20 cellular contexts compared by ENCODE assay signal in genomic region chr9:137787786-137788505, GRCh38.
DNase-seq lines count a peak whose midpoint lies in the region; ATAC-seq and TF ChIP-seq lines count a peak whose summit lies in the region.
"Had no signal": no experiment of that assay in that cellular context is flagged by ENCODE, and none has a peak within 500 bp of the region (broad histone marks: within the 10 kb centered on the region; RNA-seq: fewer than 3 reads in every experiment).

No MANE protein-coding gene starts in this region.

- H3K4me3 ChIP-seq in mucosa of descending colon (no peak overlapping the region), upper lobe of left lung (peak overlapping the region in 1 of 4 donors; percentile 26)
- H3K4me3 ChIP-seq: gastrocnemius medialis, right atrium auricular region had no signal

- H3K36me3 ChIP-seq in mucosa of descending colon (ENCODE audit: low read depth) (no peaks in the 10 kb centered on the region), upper lobe of left lung (peaks cover 15 to 86% (median 61%) of the 10 kb centered on the region in 4 donors)

- no peaks in the 10 kb centered on the region for H3K9me3 ChIP-seq in mucosa of descending colon
- no peaks in the 10 kb centered on the region for H3K9me3 ChIP-seq in upper lobe of left lung
- H3K9me3 ChIP-seq: gastrocnemius medialis, right atrium auricular region had no signal

- TF ChIP-seq EP300 in upper lobe of left lung (IDR thresholded peaks at IDR 0.05): no peak

- H3K27ac Mint-ChIP-seq in activated naive CD8-positive, alpha-beta T cell: peak overlapping the region; percentile 16
- H3K27ac Mint-ChIP-seq in activated naive CD8-positive, alpha-beta T cell treated with anti-CD3 and anti-CD28 coated beads for 36 hours: no peak overlapping the region
- peak overlapping the region; percentile 59 for H3K27ac Mint-ChIP-seq in activated T-helper 17 cell treated with anti-CD3 and anti-CD28 coated beads, Interleukin-2, amount 50 U/mL, for 72 hours
- H3K27ac Mint-ChIP-seq: mesothelial cell of epicardium; stimulated activated naive CD8-positive, alpha-beta T cell treated with anti-CD3 and anti-CD28 coated beads, Interleukin-15, Interleukin-2, amounts not matched to agents 100 ng/mL and 50 ng/mL, for 24 hours had no signal

- no peaks in the 10 kb centered on the region for H3K9me3 Mint-ChIP-seq in activated naive CD8-positive, alpha-beta T cell (ENCODE audit: low read depth)
- H3K9me3 Mint-ChIP-seq in activated naive CD8-positive, alpha-beta T cell treated with anti-CD3 and anti-CD28 coated beads for 36 hours: no peaks in the 10 kb centered on the region
- H3K9me3 Mint-ChIP-seq in activated T-helper 17 cell treated with anti-CD3 and anti-CD28 coated beads, Interleukin-2, amount 50 U/mL, for 72 hours: no peaks in the 10 kb centered on the region
- H3K9me3 Mint-ChIP-seq: mesothelial cell of epicardium; stimulated activated naive CD8-positive, alpha-beta T cell treated with anti-CD3 and anti-CD28 coated beads, Interleukin-15, Interleukin-2, amounts not matched to agents 100 ng/mL and 50 ng/mL, for 24 hours had no signal

- TF ChIP-seq CTCF in mucosa of descending colon (IDR thresholded peaks at IDR 0.05) (no peak), upper lobe of left lung (IDR thresholded peaks at IDR 0.05) (no peak)

- no peaks in the 10 kb centered on the region for H3K27me3 Mint-ChIP-seq in activated naive CD8-positive, alpha-beta T cell
- H3K27me3 Mint-ChIP-seq in activated naive CD8-positive, alpha-beta T cell treated with anti-CD3 and anti-CD28 coated beads for 36 hours: no peaks in the 10 kb centered on the region
- H3K27me3 Mint-ChIP-seq in activated T-helper 17 cell treated with anti-CD3 and anti-CD28 coated beads, Interleukin-2, amount 50 U/mL, for 72 hours: no peaks in the 10 kb centered on the region
- H3K27me3 Mint-ChIP-seq: stimulated activated naive CD8-positive, alpha-beta T cell treated with anti-CD3 and anti-CD28 coated beads, Interleukin-15, Interleukin-2, amounts not matched to agents 100 ng/mL and 50 ng/mL, for 24 hours had no signal

- TF ChIP-seq POLR2A in upper lobe of left lung (IDR thresholded peaks at IDR 0.05): no peak

- WGBS in upper lobe of left lung, 2 donors: 91 to 97% methylated on average over 7 to 18 of the region's 18 CpGs

- peaks cover 5% of the 10 kb centered on the region for H3K4me1 ChIP-seq in mucosa of descending colon (ENCODE audit: low read depth)
- H3K4me1 ChIP-seq in upper lobe of left lung: peaks cover 0 to 8% (median 4%) of the 10 kb centered on the region in 4 donors
- H3K4me1 ChIP-seq: gastrocnemius medialis, right atrium auricular region had no signal

- intact Hi-C loops in mucosa of descending colon (cut with DNase I, micrococcal nuclease): no loop called here

- no peak for ATAC-seq in activated T-helper 17 cell treated with anti-CD3 and anti-CD28 coated beads, Interleukin-2, amount 50 U/mL, for 72 hours (replicated peaks)
- ATAC-seq in mucosa of descending colon (peak; percentile 32), upper lobe of left lung (ENCODE audit: low FRiP score in 2 of 2) (peak in 1 of 2 donors; percentile 13)
- ATAC-seq: activated CD4-positive, CD25-positive, alpha-beta regulatory T cell treated with anti-CD3 and anti-CD28 coated beads, Interleukin-2, amount 50 U/mL, for 24 hours; gastrocnemius medialis had no signal

- no peak overlapping the region for H3K4me3 Mint-ChIP-seq in activated naive CD8-positive, alpha-beta T cell
- no peak overlapping the region for H3K4me3 Mint-ChIP-seq in activated naive CD8-positive, alpha-beta T cell treated with anti-CD3 and anti-CD28 coated beads for 36 hours
- no peak overlapping the region for H3K4me3 Mint-ChIP-seq in activated T-helper 17 cell treated with anti-CD3 and anti-CD28 coated beads, Interleukin-2, amount 50 U/mL, for 72 hours
- H3K4me3 Mint-ChIP-seq: mesothelial cell of epicardium; stimulated activated naive CD8-positive, alpha-beta T cell treated with anti-CD3 and anti-CD28 coated beads, Interleukin-15, Interleukin-2, amounts not matched to agents 100 ng/mL and 50 ng/mL, for 24 hours had no signal

- H3K4me1 Mint-ChIP-seq in activated naive CD8-positive, alpha-beta T cell (ENCODE audit: low read depth): peaks cover 2% of the 10 kb centered on the region
- no peaks in the 10 kb centered on the region for H3K4me1 Mint-ChIP-seq in activated naive CD8-positive, alpha-beta T cell treated with anti-CD3 and anti-CD28 coated beads for 36 hours
- H3K4me1 Mint-ChIP-seq in activated T-helper 17 cell treated with anti-CD3 and anti-CD28 coated beads, Interleukin-2, amount 50 U/mL, for 72 hours: peaks cover 7% of the 10 kb centered on the region

- peak overlapping the region in 3 of 4 donors; percentile 40 to 72 (median 69) for H3K27ac ChIP-seq in upper lobe of left lung
- H3K27ac ChIP-seq: C4-2B, gastrocnemius medialis, right atrium auricular region had no signal

- peaks cover 6% of the 10 kb centered on the region for H3K36me3 Mint-ChIP-seq in activated naive CD8-positive, alpha-beta T cell
- H3K36me3 Mint-ChIP-seq in activated naive CD8-positive, alpha-beta T cell treated with anti-CD3 and anti-CD28 coated beads for 36 hours: peaks cover 9% of the 10 kb centered on the region
- H3K36me3 Mint-ChIP-seq in activated T-helper 17 cell treated with anti-CD3 and anti-CD28 coated beads, Interleukin-2, amount 50 U/mL, for 72 hours (ENCODE audit: low read depth): peaks cover 53% of the 10 kb centered on the region

- no peak for DNase-seq in activated naive CD8-positive, alpha-beta T cell treated with anti-CD3 and anti-CD28 coated beads for 36 hours
- DNase-seq in mucosa of descending colon (peak; percentile 19 to 55 (median 48)), upper lobe of left lung (no peak), mucosa of gallbladder (ENCODE audit: low spot score) (no peak), amygdala (lab: John Stamatoyannopoulos, UW) (no peak)
- no peak for DNase-seq in effector CD8-positive, alpha-beta T cell (lab: John Stamatoyannopoulos, UW)
- DNase-seq: activated effector memory CD4-positive, alpha-beta T cell treated with anti-CD3 and anti-CD28 coated beads, Interleukin-2, amount 50 U/mL, for 16 hours; amniotic stem cell; caudate nucleus; gastrocnemius medialis; GF-D8; NCI-H526; T-helper 2 cell had no signal

- H3K27me3 ChIP-seq in upper lobe of left lung: no peaks in the 10 kb centered on the region
- H3K27me3 ChIP-seq: gastrocnemius medialis, right atrium auricular region had no signal

Comparison
In these comparisons a context has a peak if more than half of its experiments do, and no peak if none do; other contexts are left out.
1. DNase-seq: peak in mucosa of descending colon (3 of 3); none in activated naive CD8-positive, alpha-beta T cell treated with anti-CD3 and anti-CD28 coated beads for 36 hours (single experiment), upper lobe of left lung (0 of 2), mucosa of gallbladder (single experiment), effector CD8-positive, alpha-beta T cell (single experiment) and amygdala (0 of 56).